Comparison of ENCODE assay signal across 8 cellular contexts in genomic region chr6:127516676-127517273, GRCh38. TPM values are rescaled to one million over a fixed set of nuclear protein-coding genes. Genes with fewer than 3 reads are reported as not detected.
DNase-seq lines count a peak whose midpoint lies in the region; ATAC-seq and TF ChIP-seq lines count a peak whose summit lies in the region.

No MANE protein-coding gene starts in this region.

- no peak overlapping the region for H3K27ac ChIP-seq in HUES6 (ENCODE audit: low read depth, low read length)
- no peak overlapping the region for H3K27ac ChIP-seq in OCI-LY3 (ENCODE audit: low read length)
- H3K27ac ChIP-seq in heart left ventricle = no peak overlapping the region

- peak overlapping the region; percentile 22 for H3K27ac Mint-ChIP-seq in activated naive CD8-positive, alpha-beta T cell

- DNase-seq in EH (ENCODE audit: low read depth) (peak; percentile 65), heart left ventricle (peak in 1 of 5 donors; percentile 8), posterior cingulate gyrus (peak in 9 of 10 donors; percentile 47 to 94 (median 60))
- DNase-seq in effector CD8-positive, alpha-beta T cell (lab: John Stamatoyannopoulos, UW) = no peak

- intact Hi-C loops in heart left ventricle (cut with DNase I) = no loop called here
- intact Hi-C loops in posterior cingulate gyrus (cut with DNase I) = loop anchor here (5.0 kb wide), 2 partner anchors 49 to 249 kb away; partner anchors contain the start of gene RNF146

- H3K4me2 ChIP-seq in OCI-LY3 (ENCODE audit: low read length) = peak overlapping the region; percentile 98

- peaks cover 25% of the 10 kb centered on the region for H3K27me3 Mint-ChIP-seq in activated naive CD8-positive, alpha-beta T cell

- H3K4me1 ChIP-seq in HUES6 (ENCODE audit: control insufficient read depth, insufficient read depth, low read length) = peaks cover 12% of the 10 kb centered on the region
- H3K4me1 ChIP-seq in OCI-LY3 (ENCODE audit: low read length) = 0 out of 2 replicates have a peak, but pooled peaks cover 4% of the 10 kb centered on the region
- peaks cover 0 to 37% (median 15%) of the 10 kb centered on the region in 12 donors for H3K4me1 ChIP-seq in heart left ventricle

- 10 to 12% (median 12%) methylated on average over 6 of the region's 6 CpGs for WGBS in heart left ventricle, 4 donors

- H4K20me1 ChIP-seq in OCI-LY3 (ENCODE audit: insufficient read depth, low read length) = no peaks in the 10 kb centered on the region

- peaks cover 55% of the 10 kb centered on the region for H3K27me3 ChIP-seq in HUES6 (ENCODE audit: control insufficient read depth, insufficient read depth, low read length)
- H3K27me3 ChIP-seq in OCI-LY3 (ENCODE audit: low read depth, low read length) = no peaks in the 10 kb centered on the region
- H3K27me3 ChIP-seq in heart left ventricle = peaks cover 0 to 84% (median 61%) of the 10 kb centered on the region in 9 donors

- TF ChIP-seq POLR2A in heart left ventricle (IDR thresholded peaks at IDR 0.05) = no peak

- H3K4me3 ChIP-seq in HUES6 (ENCODE audit: low read depth, low read length) (peak overlapping the region; percentile 76), OCI-LY3 (ENCODE audit: low read length) (peak overlapping the region; percentile 96), heart left ventricle (peak overlapping the region; percentile 44 to 70 (median 60))

- no peaks in the 10 kb centered on the region for H3K36me3 Mint-ChIP-seq in activated naive CD8-positive, alpha-beta T cell

- peaks cover 36% of the 10 kb centered on the region for H3K4me1 Mint-ChIP-seq in activated naive CD8-positive, alpha-beta T cell (ENCODE audit: low read depth)

- H3K9me3 Mint-ChIP-seq in activated naive CD8-positive, alpha-beta T cell (ENCODE audit: low read depth) = no peaks in the 10 kb centered on the region

- H2AFZ ChIP-seq in OCI-LY3 (ENCODE audit: low read depth, low read length) = peak overlapping the region; percentile 74; the same call in 1 of the 2 replicates

- peak; percentile 60; the same call in 1 of the 2 replicates for TF ChIP-seq CTCF in OCI-LY3 (IDR thresholded peaks at IDR 0.05; ENCODE audit: low read depth, low read length)
- TF ChIP-seq CTCF in heart left ventricle (IDR thresholded peaks at IDR 0.05) = peak; percentile 14 to 65 (median 44)

- H3K36me3 ChIP-seq in HUES6 (ENCODE audit: control insufficient read depth, insufficient read depth, low read length) = no peaks in the 10 kb centered on the region
- no peaks in the 10 kb centered on the region for H3K36me3 ChIP-seq in OCI-LY3 (replicated peaks; ENCODE audit: low read depth, low read length)
- peaks cover 0 to 3% (median 0%) of the 10 kb centered on the region in 9 donors for H3K36me3 ChIP-seq in heart left ventricle

- no peaks in the 10 kb centered on the region for H3K9me3 ChIP-seq in HUES6 (ENCODE audit: control insufficient read depth, insufficient read depth, low read depth, low read length)
- H3K9me3 ChIP-seq in OCI-LY3 (ENCODE audit: insufficient read depth, low read length) = no peaks in the 10 kb centered on the region
- no peaks in the 10 kb centered on the region for H3K9me3 ChIP-seq in heart left ventricle

- H3K4me3 Mint-ChIP-seq in activated naive CD8-positive, alpha-beta T cell = peak overlapping the region; percentile 89

- ATAC-seq in GM21529 (IDR thresholded peaks at IDR 0.05; ENCODE audit: unreplicated experiment) = peak; percentile 66
- peak in 3 of 4 donors; percentile 60 to 74 (median 70) for ATAC-seq in heart left ventricle

- H3K79me2 ChIP-seq in OCI-LY3 (ENCODE audit: low read length) = no peaks in the 10 kb centered on the region

- no peak overlapping the region for H3K9ac ChIP-seq in HUES6 (ENCODE audit: low read length)
- H3K9ac ChIP-seq in OCI-LY3 (ENCODE audit: low read length) = 0 out of 2 replicates have a peak overlapping the region, but pooled peaks have one; percentile 44

RNA-seq across cellular contexts. Expression of gene KIAA0408, which starts 57.6 kb away (rescaled TPM):
- total RNA-seq in heart left ventricle = 1 to 10 TPM in 6 of 9 donors, under 1 TPM in 3; 0.28 to 3.3 (median 1.2) TPM
- under 1 TPM; 0.39 to 0.57 TPM for polyA plus RNA-seq in heart left ventricle
